21 cellular contexts compared by ENCODE assay signal in genomic region chrX:65532016-65532415, GRCh38. TPM values are rescaled to one million over a fixed set of nuclear protein-coding genes. Genes with fewer than 3 reads are reported as not detected.
A peak's percentile ranks its signal among the peaks of the same experiment; 100 is the strongest.
DNase-seq lines count a peak whose midpoint lies in the region; ATAC-seq lines count a peak whose summit lies in the region.
"Had no signal": no experiment of that assay in that cellular context is flagged by ENCODE, and none has a peak within 500 bp of the region (broad histone marks: within the 10 kb centered on the region; RNA-seq: fewer than 3 reads in every experiment).

No MANE protein-coding gene starts in this region.

- in situ Hi-C loops in HAP-1 (cut with MboI; ENCODE audit: low sequenced_read_pairs), result loop anchor here (10.0 kb wide), 1 partner anchor 133 kb away; the partner anchor contains the start of gene MSN

- peaks cover 36% of the 10 kb centered on the region for H3K27me3 Mint-ChIP-seq in activated T-cell treated with anti-CD3 and anti-CD28 coated beads, Interleukin-2, amount 50 U/mL, for 24 hours
- H3K27me3 Mint-ChIP-seq in activated naive CD8-positive, alpha-beta T cell treated with anti-CD3 and anti-CD28 coated beads, Interleukin-2, amount 50 U/mL, for 24 hours, result no peaks in the 10 kb centered on the region

- peaks cover 50% of the 10 kb centered on the region for H3K36me3 ChIP-seq in HAP-1 (replicated peaks)

- H3K27ac Mint-ChIP-seq in activated T-cell treated with anti-CD3 and anti-CD28 coated beads, Interleukin-2, amount 50 U/mL, for 24 hours, result peak overlapping the region; percentile 4
- no peak overlapping the region for H3K27ac Mint-ChIP-seq in activated naive CD8-positive, alpha-beta T cell treated with anti-CD3 and anti-CD28 coated beads, Interleukin-2, amount 50 U/mL, for 24 hours
- H3K27ac Mint-ChIP-seq: CD14-positive monocyte had no signal

- H3K9me3 Mint-ChIP-seq in activated T-cell treated with anti-CD3 and anti-CD28 coated beads, Interleukin-2, amount 50 U/mL, for 24 hours, result no peaks in the 10 kb centered on the region
- H3K9me3 Mint-ChIP-seq in activated naive CD8-positive, alpha-beta T cell treated with anti-CD3 and anti-CD28 coated beads, Interleukin-2, amount 50 U/mL, for 24 hours, result no peaks in the 10 kb centered on the region

- H3K4me1 Mint-ChIP-seq in activated T-cell treated with anti-CD3 and anti-CD28 coated beads, Interleukin-2, amount 50 U/mL, for 24 hours (ENCODE audit: low read depth), result peaks cover 20% of the 10 kb centered on the region
- H3K4me1 Mint-ChIP-seq in activated naive CD8-positive, alpha-beta T cell treated with anti-CD3 and anti-CD28 coated beads, Interleukin-2, amount 50 U/mL, for 24 hours, result peaks cover 19% of the 10 kb centered on the region

- H3K9me3 ChIP-seq in HAP-1, result no peaks in the 10 kb centered on the region
- H3K9me3 ChIP-seq: MG63, Peyer's patch had no signal

- H3K27me3 ChIP-seq in HAP-1 (ENCODE audit: low read depth), result no peaks in the 10 kb centered on the region
- H3K27me3 ChIP-seq: MG63, Peyer's patch had no signal

- no peaks in the 10 kb centered on the region; the same call in 1 of the 2 replicates for H3K4me1 ChIP-seq in HAP-1

- no peak for DNase-seq in activated T-cell treated with anti-CD3 and anti-CD28 coated beads, Interleukin-2, amount 50 U/mL, for 24 hours
- no peak for DNase-seq in activated T-cell treated with anti-CD3 and anti-CD28 coated beads for 4 hours
- DNase-seq in RPMI7951 (ENCODE audit: low read depth), result peak; percentile 3
- peak; percentile 28 for DNase-seq in kidney tubule cell (ENCODE audit: low spot score)
- DNase-seq in activated naive CD8-positive, alpha-beta T cell treated with anti-CD3 and anti-CD28 coated beads, Interleukin-2, amount 50 U/mL, for 24 hours, result no peak
- no peak for DNase-seq in HAP-1 (ENCODE audit: low spot score in 2 of 2)
- no peak for DNase-seq in inferior parietal cortex (ENCODE audit: extremely low spot score)
- no peak for DNase-seq in LoVo (ENCODE audit: low spot score)
- DNase-seq: 8988T, DMS79 treated with DMSO at 0.1 percent for 48 hours, GDM1, H7, MG63, NCI-H1048, NCI-H1436, NCI-H1930, NCI-H2171, NCI-H446 treated with DMSO at 0.1 percent for 48 hours, Peyer's patch, SHP77 had no signal

- ATAC-seq in activated naive CD8-positive, alpha-beta T cell treated with anti-CD3 and anti-CD28 coated beads, Interleukin-2, amount 50 U/mL, for 24 hours, result no peak

- H3K36me3 Mint-ChIP-seq in activated T-cell treated with anti-CD3 and anti-CD28 coated beads, Interleukin-2, amount 50 U/mL, for 24 hours (ENCODE audit: low read depth), result peaks cover 59% of the 10 kb centered on the region
- H3K36me3 Mint-ChIP-seq in activated naive CD8-positive, alpha-beta T cell treated with anti-CD3 and anti-CD28 coated beads, Interleukin-2, amount 50 U/mL, for 24 hours (ENCODE audit: low read depth), result peaks cover 33% of the 10 kb centered on the region

- no peak overlapping the region for H3K4me3 ChIP-seq in HAP-1
- H3K4me3 ChIP-seq: MG63, Peyer's patch had no signal

- no peak overlapping the region for H3K4me3 Mint-ChIP-seq in activated T-cell treated with anti-CD3 and anti-CD28 coated beads, Interleukin-2, amount 50 U/mL, for 24 hours
- no peak overlapping the region for H3K4me3 Mint-ChIP-seq in activated naive CD8-positive, alpha-beta T cell treated with anti-CD3 and anti-CD28 coated beads, Interleukin-2, amount 50 U/mL, for 24 hours
- H3K4me3 Mint-ChIP-seq: CD14-positive monocyte had no signal

RNA-seq across cellular contexts. Expression of gene LAS1L, which starts 2.6 kb away (rescaled TPM):
- 37.6 and 39.9 TPM in 2 replicates for total RNA-seq in RPMI7951 (2014; rRNA removed; shearing (Covaris generic))

Comparison
In these comparisons a context has a peak if more than half of its experiments do, and no peak if none do; other contexts are left out.
1. DNase-seq: peak in RPMI7951 (single experiment) and kidney tubule cell (single experiment); none in activated T-cell treated with anti-CD3 and anti-CD28 coated beads, Interleukin-2, amount 50 U/mL, for 24 hours (single experiment), activated T-cell treated with anti-CD3 and anti-CD28 coated beads for 4 hours (single experiment), activated naive CD8-positive, alpha-beta T cell treated with anti-CD3 and anti-CD28 coated beads, Interleukin-2, amount 50 U/mL, for 24 hours (single experiment), HAP-1 (0 of 2), inferior parietal cortex (single experiment) and LoVo (single experiment).